10 cellular contexts compared by ENCODE assay signal in the genomic region with DNA sequence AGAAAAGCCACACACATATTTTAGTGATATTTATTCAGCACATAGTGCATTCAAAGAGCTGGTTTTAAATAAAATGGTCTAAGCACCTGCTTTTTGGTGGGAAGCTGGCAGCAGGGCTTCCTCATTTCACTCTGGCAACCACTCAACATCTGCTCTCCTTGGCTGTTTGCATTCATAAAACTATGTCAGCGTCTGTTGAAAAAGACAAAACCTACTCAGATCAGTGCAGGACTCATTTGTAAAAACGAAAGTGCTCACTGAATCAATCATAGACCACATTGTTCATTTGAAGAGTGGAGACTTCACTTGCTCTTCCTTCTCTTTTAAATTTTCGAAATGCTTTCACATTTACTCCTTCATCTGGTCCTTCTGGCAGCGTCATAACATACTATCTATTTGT.
A peak's percentile ranks its signal among the peaks of the same experiment; 100 is the strongest.
DNase-seq lines count a peak whose midpoint lies in the region; ATAC-seq and TF ChIP-seq lines count a peak whose summit lies in the region.
"Had no signal": no experiment of that assay in that cellular context is flagged by ENCODE, and none has a peak within 500 bp of the region (broad histone marks: within the 10 kb centered on the region; RNA-seq: fewer than 3 reads in every experiment).

No MANE protein-coding gene starts in this region.

- DNase-seq in GM12865 (ENCODE audit: low read depth) (peak; percentile 83), GM19238 (ENCODE audit: insufficient read length, low spot score) (peak; percentile 13), NCI-H2171 (lab: John Stamatoyannopoulos, UW) (peak; percentile 22), SK-N-DZ (ENCODE audit: low spot score) (no peak), mesendoderm (no peak), NCI-H2029 (lab: John Stamatoyannopoulos, UW) (no peak), uterus (no peak)
- DNase-seq: EL, SHP77 treated with DMSO at 0.1 percent for 48 hours had no signal

- H3K27me3 ChIP-seq in mesendoderm (ENCODE audit: insufficient read depth, low read length, poor library complexity) (no peaks in the 10 kb centered on the region), uterus (no peaks in the 10 kb centered on the region)

- intact Hi-C loops in uterus (cut with DNase I; ENCODE audit: low total_unique reads) = no loop called here

- no peak overlapping the region for H3K9ac ChIP-seq in mesendoderm (ENCODE audit: low read length)

- H3K23ac ChIP-seq in mesendoderm (ENCODE audit: low read length) = no peak overlapping the region

- H3K36me3 ChIP-seq in mesendoderm (ENCODE audit: control insufficient read depth, insufficient read depth, low read length) (no peaks in the 10 kb centered on the region), uterus (no peaks in the 10 kb centered on the region)

- ATAC-seq in HG02884 (IDR thresholded peaks at IDR 0.05; ENCODE audit: unreplicated experiment) = peak; percentile 89

- H3K56ac ChIP-seq in mesendoderm (ENCODE audit: low read length) = no peak overlapping the region

- TF ChIP-seq POLR2A in uterus (IDR thresholded peaks at IDR 0.05) = no peak

- WGBS in mesendoderm (ENCODE audit: extremely low coverage, insufficient coverage, low lambda C conversion rate) = no CpG with 5 or more reads among the region's 4 CpGs

- H3K4me3 ChIP-seq in GM12865 (ENCODE audit: low read depth, low read length) (no peak overlapping the region), mesendoderm (ENCODE audit: low read length) (no peak overlapping the region), uterus (no peak overlapping the region)

- H4K8ac ChIP-seq in mesendoderm (ENCODE audit: low read depth, low read length) = no peak overlapping the region

- TF ChIP-seq CTCF in GM12865 (IDR thresholded peaks at IDR 0.05; ENCODE audit: insufficient read depth, low read depth, low read length, missing control alignments) = no peak
- no peak for TF ChIP-seq CTCF in uterus (IDR thresholded peaks at IDR 0.05)

- H3K9me3 ChIP-seq in uterus = no peaks in the 10 kb centered on the region

- H3K4me2 ChIP-seq in mesendoderm (ENCODE audit: low read length) = no peak overlapping the region

- no peak overlapping the region for H3K4ac ChIP-seq in mesendoderm (ENCODE audit: low read depth, low read length)

- H3K79me2 ChIP-seq in mesendoderm (ENCODE audit: control insufficient read depth, insufficient read depth, low read length) = no peaks in the 10 kb centered on the region

- H3K27ac ChIP-seq in mesendoderm (ENCODE audit: low read depth, low read length) (no peak overlapping the region), uterus (no peak overlapping the region)

- no peak overlapping the region for H3K18ac ChIP-seq in mesendoderm (ENCODE audit: low read length)

- H3K79me1 ChIP-seq in mesendoderm (ENCODE audit: low read length) = no peaks in the 10 kb centered on the region

- H3K4me1 ChIP-seq in mesendoderm (ENCODE audit: control insufficient read depth, low read depth, low read length) (peaks cover 9% of the 10 kb centered on the region), uterus (no peaks in the 10 kb centered on the region)

- no peak overlapping the region for H2BK15ac ChIP-seq in mesendoderm (replicated peaks; ENCODE audit: low read depth)

- no peak overlapping the region for H2BK5ac ChIP-seq in mesendoderm (ENCODE audit: low read length)

- H4K5ac ChIP-seq in mesendoderm (ENCODE audit: low read length) = no peak overlapping the region

- no peak overlapping the region for H2AK5ac ChIP-seq in mesendoderm (ENCODE audit: low read length)

- H2BK120ac ChIP-seq in mesendoderm (ENCODE audit: low read depth, low read length) = no peak overlapping the region

Comparison
In these comparisons a context has a peak if more than half of its experiments do, and no peak if none do; other contexts are left out.
1. DNase-seq: peak in GM12865 (single experiment), GM19238 (single experiment) and NCI-H2171 (single experiment); none in SK-N-DZ (single experiment), mesendoderm (single experiment), NCI-H2029 (single experiment) and uterus (0 of 2).